ENCODE assay signal across 1 cellular context in genomic region chr16:12311887-12312286, GRCh38.
A peak's percentile ranks its signal among the peaks of the same experiment; 100 is the strongest.
TF ChIP-seq lines count a peak whose summit lies in the region.

No MANE protein-coding gene starts in this region.

TF ChIP-seq in H1, 55 proteins besides CTCF, POLR2A, EP300 and RAD21:
- TF ChIP-seq SP4 (IDR thresholded peaks at IDR 0.05; ENCODE audit: low read length) (no peak), SIX5 (IDR thresholded peaks at IDR 0.05; ENCODE audit: low read depth, low read length) (peak; percentile 51)
